In genomic region chr18:41155025-41155424, GRCh38 we compare ENCODE assay signal across 25 cellular contexts.
DNase-seq lines count a peak whose midpoint lies in the region; ATAC-seq and TF ChIP-seq lines count a peak whose summit lies in the region.
"Had no signal": no experiment of that assay in that cellular context is flagged by ENCODE, and none has a peak within 500 bp of the region (broad histone marks: within the 10 kb centered on the region; RNA-seq: fewer than 3 reads in every experiment).

No MANE protein-coding gene starts in this region.

- no peaks in the 10 kb centered on the region for H3K4me1 Mint-ChIP-seq in GM23338
- peaks cover 52% of the 10 kb centered on the region for H3K4me1 Mint-ChIP-seq in nephron progenitor cell
- peaks cover 2% of the 10 kb centered on the region for H3K4me1 Mint-ChIP-seq in neural progenitor cell
- H3K4me1 Mint-ChIP-seq: CD14-positive monocyte; CD4-positive, alpha-beta memory T cell; CD4-positive, CD25-positive, alpha-beta regulatory T cell; CD8-positive, alpha-beta memory T cell had no signal

- H3K27me3 Mint-ChIP-seq in GM23338 (ENCODE audit: insufficient read depth, low read depth, poor library complexity) (no peaks in the 10 kb centered on the region), nephron progenitor cell (ENCODE audit: low read depth, poor library complexity) (no peaks in the 10 kb centered on the region), neural progenitor cell (ENCODE audit: insufficient read depth, low read depth) (no peaks in the 10 kb centered on the region)
- H3K27me3 Mint-ChIP-seq: CD4-positive, alpha-beta memory T cell; CD4-positive, CD25-positive, alpha-beta regulatory T cell; CD8-positive, alpha-beta memory T cell had no signal

- H3K79me2 ChIP-seq in GM23338 (replicated peaks; ENCODE audit: insufficient read depth) (no peaks in the 10 kb centered on the region), Karpas-422 (ENCODE audit: low read length) (no peaks in the 10 kb centered on the region), neural progenitor cell (ENCODE audit: low read depth) (no peaks in the 10 kb centered on the region)

- H3K27ac ChIP-seq in GM23338 (ENCODE audit: low read depth), result no peak overlapping the region
- H3K27ac ChIP-seq in Karpas-422 (ENCODE audit: low read length), result no peak overlapping the region
- H3K27ac ChIP-seq in neural progenitor cell, result peak overlapping the region; percentile 50
- H3K27ac ChIP-seq: BLaER1 had no signal

- H3K4me3 Mint-ChIP-seq in GM23338 (no peak overlapping the region), nephron progenitor cell (no peak overlapping the region), neural progenitor cell (no peak overlapping the region)
- H3K4me3 Mint-ChIP-seq: CD14-positive monocyte; CD4-positive, alpha-beta memory T cell; CD8-positive, alpha-beta memory T cell had no signal

- no peaks in the 10 kb centered on the region for H3K27me3 ChIP-seq in GM23338 (ENCODE audit: insufficient read depth)
- no peaks in the 10 kb centered on the region for H3K27me3 ChIP-seq in Karpas-422 (ENCODE audit: low read length)
- no peaks in the 10 kb centered on the region for H3K27me3 ChIP-seq in neural progenitor cell
- H3K27me3 ChIP-seq: BE2C, BLaER1 had no signal

- peak overlapping the region; percentile 20; the same call in 1 of the 2 replicates for H3K27ac Mint-ChIP-seq in GM23338
- H3K27ac Mint-ChIP-seq in nephron progenitor cell, result peak overlapping the region; percentile 92
- H3K27ac Mint-ChIP-seq in neural progenitor cell, result no peak overlapping the region
- H3K27ac Mint-ChIP-seq: CD14-positive monocyte; CD4-positive, alpha-beta memory T cell; CD4-positive, CD25-positive, alpha-beta regulatory T cell; CD8-positive, alpha-beta memory T cell had no signal

- no peaks in the 10 kb centered on the region for H3F3A ChIP-seq in GM23338 (replicated peaks; ENCODE audit: low read depth)
- peaks cover 18% of the 10 kb centered on the region for H3F3A ChIP-seq in neural progenitor cell (ENCODE audit: low read depth)

- H3K9me3 Mint-ChIP-seq in GM23338 (no peaks in the 10 kb centered on the region), nephron progenitor cell (peaks cover 17% of the 10 kb centered on the region), neural progenitor cell (no peaks in the 10 kb centered on the region)
- H3K9me3 Mint-ChIP-seq: CD14-positive monocyte had no signal

- TF ChIP-seq CTCF in GM23338 (conservative IDR thresholded peaks at IDR 0.05; ENCODE audit: low read depth in 2 of 2) (no peak), nephron progenitor cell (IDR thresholded peaks at IDR 0.05) (no peak), neural progenitor cell (IDR thresholded peaks at IDR 0.05) (no peak)

- ATAC-seq in GM23338 (no peak), HG02642 (IDR thresholded peaks at IDR 0.05; ENCODE audit: poor library complexity, unreplicated experiment) (no peak)
- no peak for ATAC-seq in stimulated activated naive CD8-positive, alpha-beta T cell treated with anti-CD3 and anti-CD28 coated beads, Interleukin-15, Interleukin-2, amounts not matched to agents 100 U/mL and 50 U/mL, for 24 hours
- ATAC-seq: GM12878 had no signal

- H3K9ac ChIP-seq in Karpas-422 (ENCODE audit: low read length), result no peak overlapping the region
- no peak overlapping the region for H3K9ac ChIP-seq in neural progenitor cell
- H3K9ac ChIP-seq: BLaER1 had no signal

- no peaks in the 10 kb centered on the region for H3K9me3 ChIP-seq in Karpas-422 (ENCODE audit: low read length)
- H3K9me3 ChIP-seq in neural progenitor cell (ENCODE audit: low read depth), result no peaks in the 10 kb centered on the region
- H3K9me3 ChIP-seq: BE2C, BLaER1 had no signal

- H3K36me3 ChIP-seq in GM23338 (ENCODE audit: insufficient read depth), result no peaks in the 10 kb centered on the region
- H3K36me3 ChIP-seq in Karpas-422 (ENCODE audit: insufficient read depth, low read length), result no peaks in the 10 kb centered on the region
- no peaks in the 10 kb centered on the region for H3K36me3 ChIP-seq in neural progenitor cell
- H3K36me3 ChIP-seq: BE2C, BLaER1 had no signal

- H3K4me3 ChIP-seq in GM23338 (no peak overlapping the region), Karpas-422 (ENCODE audit: low read length) (no peak overlapping the region), neural progenitor cell (no peak overlapping the region)
- H3K4me3 ChIP-seq: BLaER1, GM12878 had no signal

- H2AFZ ChIP-seq in GM23338 (no peak overlapping the region), Karpas-422 (ENCODE audit: low read length) (0 out of 2 replicates have a peak overlapping the region, but pooled peaks have one; percentile 48), neural progenitor cell (replicated peaks) (no peak overlapping the region)

- no peaks in the 10 kb centered on the region for H3K4me1 ChIP-seq in GM23338 (ENCODE audit: insufficient read depth)
- H3K4me1 ChIP-seq in Karpas-422 (ENCODE audit: low read length), result peaks cover 43% of the 10 kb centered on the region
- H3K4me1 ChIP-seq in neural progenitor cell, result peaks cover 25% of the 10 kb centered on the region
- H3K4me1 ChIP-seq: BE2C, BLaER1 had no signal

- H3K9me2 ChIP-seq in GM23338 (ENCODE audit: insufficient read depth) (no peaks in the 10 kb centered on the region), Karpas-422 (replicated peaks; ENCODE audit: insufficient read depth, low read length) (no peaks in the 10 kb centered on the region)

- H3K4me2 ChIP-seq in GM23338 (no peak overlapping the region), Karpas-422 (ENCODE audit: low read depth, low read length, poor library complexity, severe bottlenecking) (no peak overlapping the region), neural progenitor cell (peak overlapping the region; percentile 5)
- H3K4me2 ChIP-seq: BLaER1 had no signal

- H4K20me1 ChIP-seq in GM23338 (replicated peaks; ENCODE audit: insufficient read depth) (no peaks in the 10 kb centered on the region), Karpas-422 (ENCODE audit: insufficient read depth, low read depth, low read length) (no peaks in the 10 kb centered on the region), neural progenitor cell (ENCODE audit: low read depth) (no peaks in the 10 kb centered on the region)
- H4K20me1 ChIP-seq: BLaER1 had no signal

- no peak for DNase-seq in GM23338 (ENCODE audit: low spot score)
- no peak for DNase-seq in Karpas-422
- DNase-seq in nephron progenitor cell, result no peak
- DNase-seq in neural progenitor cell (ENCODE audit: low spot score), result peak; percentile 55
- no peak for DNase-seq in stimulated activated naive CD8-positive, alpha-beta T cell treated with anti-CD3 and anti-CD28 coated beads, Interleukin-15, Interleukin-2, amounts not matched to agents 100 U/mL and 50 U/mL, for 24 hours
- no peak for DNase-seq in NCI-H2227 (lab: John Stamatoyannopoulos, UW; ENCODE audit: unreplicated experiment)
- DNase-seq: 8988T; ACHN; BE2C; C1 segment of cervical spinal cord; CD4-positive, alpha-beta memory T cell; CD4-positive, CD25-positive, alpha-beta regulatory T cell; CD8-positive, alpha-beta memory T cell; COR-L47; DMS 273 treated with DMSO at 0.1 percent for 48 hours; DMS153; DMS53; DMS79; DND-41; EL; GDM1 had no signal

- no peaks in the 10 kb centered on the region for H3K36me3 Mint-ChIP-seq in GM23338 (ENCODE audit: low read depth)
- H3K36me3 Mint-ChIP-seq in nephron progenitor cell (ENCODE audit: low read depth), result peaks cover 23% of the 10 kb centered on the region
- no peaks in the 10 kb centered on the region for H3K36me3 Mint-ChIP-seq in neural progenitor cell
- H3K36me3 Mint-ChIP-seq: CD14-positive monocyte; CD4-positive, alpha-beta memory T cell; CD4-positive, CD25-positive, alpha-beta regulatory T cell; CD8-positive, alpha-beta memory T cell had no signal

TF ChIP-seq in GM23338, 12 proteins besides CTCF, POLR2A, EP300 and RAD21 (continues in another document):
- no peak for TF ChIP-seq CREB1 (CRISPR knock-in tag; IDR thresholded peaks at IDR 0.05; ENCODE audit: low read depth)
- no peak for TF ChIP-seq STAT1 (IDR thresholded peaks at IDR 0.05; ENCODE audit: unreplicated experiment)
- no peak for TF ChIP-seq ZNF331 (CRISPR knock-in tag; IDR thresholded peaks at IDR 0.05; ENCODE audit: low read depth)
- no peak for TF ChIP-seq NANOG (IDR thresholded peaks at IDR 0.05; ENCODE audit: borderline replicate concordance)
- no peak for TF ChIP-seq ZNF114 (CRISPR knock-in tag; IDR thresholded peaks at IDR 0.05)
- no peak for TF ChIP-seq JUNB (IDR thresholded peaks at IDR 0.05; ENCODE audit: unreplicated experiment)
